ENCODE assay signal across 14 cellular contexts in genomic region chr6:106553440-106553839, GRCh38.
DNase-seq lines count a peak whose midpoint lies in the region; ATAC-seq, FAIRE-seq and TF ChIP-seq lines count a peak whose summit lies in the region.
"Had no signal": no experiment of that assay in that cellular context is flagged by ENCODE, and none has a peak within 500 bp of the region (broad histone marks: within the 10 kb centered on the region; RNA-seq: fewer than 3 reads in every experiment).

No MANE protein-coding gene starts in this region.

- H3K27ac Mint-ChIP-seq in activated CD4-positive, alpha-beta memory T cell treated with anti-CD3 and anti-CD28 coated beads, Interleukin-2, amount 10 ng/mL, durations not matched to agents 7 days and 5 days = peak overlapping the region; percentile 28
- H3K27ac Mint-ChIP-seq in dendritic cell treated with granulocyte-macrophage colony-stimulating factor and Interleukin-4, amounts not matched to agents 40 ng/mL and 50 ng/mL, for 4 days = peak overlapping the region; percentile 28

- FAIRE-seq in H54 (lab: Jason Lieb, UNC) = no peak

- no peak for DNase-seq in activated CD4-positive, CD25-positive, alpha-beta regulatory T cell (lab: John Stamatoyannopoulos, UW)
- no peak for DNase-seq in activated CD4-positive, alpha-beta memory T cell treated with anti-CD3 and anti-CD28 coated beads, Interleukin-2, amount 10 ng/mL, durations not matched to agents 7 days and 5 days
- peak in 2 of 3 experiments; percentile 11 to 24 for DNase-seq in stimulated activated CD4-positive, alpha-beta T cell treated with anti-CD3 and anti-CD28 coated beads, TNF-alpha, amount 100 ng/mL, for 24 hours (ENCODE audit: low read depth in 3 of 3)
- DNase-seq in H7 (no peak), A172 (ENCODE audit: low spot score) (no peak), H54 (ENCODE audit: insufficient read length, low spot score) (no peak)
- DNase-seq: activated CD8-positive, alpha-beta memory T cell treated with anti-CD3 and anti-CD28 coated beads for 24 hours; C1 segment of cervical spinal cord; NCI-H1417; right cardiac atrium; RPMI8226 had no signal

- H3K4me3 ChIP-seq in H7 (ENCODE audit: insufficient read depth, low read depth, low read length) = no peak overlapping the region

- POLR2A ChIA-PET in activated CD4-positive, alpha-beta memory T cell treated with anti-CD3 and anti-CD28 coated beads, Interleukin-2, amount 10 ng/mL, durations not matched to agents 7 days and 5 days (lab: Charles Lee) = interaction anchor here (1.0 to 4.2 kb wide), 7 partner anchors 9 to 43 kb away, joined by 3 to 27 read pairs (median 6); no protein-coding TSS in a partner anchor

- intact Hi-C loops in dendritic cell treated with granulocyte-macrophage colony-stimulating factor and Interleukin-4, amounts not matched to agents 40 ng/mL and 50 ng/mL, for 4 days (cut with micrococcal nuclease) = no loop called here

- H3K27me3 Mint-ChIP-seq in activated CD4-positive, alpha-beta memory T cell treated with anti-CD3 and anti-CD28 coated beads, Interleukin-2, amount 10 ng/mL, durations not matched to agents 7 days and 5 days = no peaks in the 10 kb centered on the region
- no peaks in the 10 kb centered on the region for H3K27me3 Mint-ChIP-seq in dendritic cell treated with granulocyte-macrophage colony-stimulating factor and Interleukin-4, amounts not matched to agents 40 ng/mL and 50 ng/mL, for 4 days

- no peaks in the 10 kb centered on the region for H3K27me3 ChIP-seq in H7 (ENCODE audit: control insufficient read depth, insufficient read depth, low read length)

- TF ChIP-seq POLR2A in H54 (IDR thresholded peaks at IDR 0.05; ENCODE audit: low read depth, low read length) = no peak

- peaks cover 74% of the 10 kb centered on the region for H3K36me3 Mint-ChIP-seq in activated CD4-positive, alpha-beta memory T cell treated with anti-CD3 and anti-CD28 coated beads, Interleukin-2, amount 10 ng/mL, durations not matched to agents 7 days and 5 days (ENCODE audit: low read depth)
- H3K36me3 Mint-ChIP-seq in dendritic cell treated with granulocyte-macrophage colony-stimulating factor and Interleukin-4, amounts not matched to agents 40 ng/mL and 50 ng/mL, for 4 days (ENCODE audit: low read depth) = peaks cover 77% of the 10 kb centered on the region

- H3K9me3 Mint-ChIP-seq in activated CD4-positive, alpha-beta memory T cell treated with anti-CD3 and anti-CD28 coated beads, Interleukin-2, amount 10 ng/mL, durations not matched to agents 7 days and 5 days = peaks cover 3% of the 10 kb centered on the region
- no peaks in the 10 kb centered on the region for H3K9me3 Mint-ChIP-seq in dendritic cell treated with granulocyte-macrophage colony-stimulating factor and Interleukin-4, amounts not matched to agents 40 ng/mL and 50 ng/mL, for 4 days
- H3K9me3 Mint-ChIP-seq: neural crest cell had no signal

- CTCF ChIA-PET in activated CD4-positive, alpha-beta memory T cell treated with anti-CD3 and anti-CD28 coated beads, Interleukin-2, amount 10 ng/mL, durations not matched to agents 7 days and 5 days (lab: Charles Lee) = interaction anchor here (0.7 to 3.2 kb wide), 4 partner anchors 41 to 444 kb away, joined by 3 to 13 read pairs (median 3); no protein-coding TSS in a partner anchor

- no peak overlapping the region for H3K4me3 Mint-ChIP-seq in activated CD4-positive, alpha-beta memory T cell treated with anti-CD3 and anti-CD28 coated beads, Interleukin-2, amount 10 ng/mL, durations not matched to agents 7 days and 5 days
- no peak overlapping the region for H3K4me3 Mint-ChIP-seq in dendritic cell treated with granulocyte-macrophage colony-stimulating factor and Interleukin-4, amounts not matched to agents 40 ng/mL and 50 ng/mL, for 4 days
- H3K4me3 Mint-ChIP-seq: neural crest cell had no signal

- no peaks in the 10 kb centered on the region; the same call in none of the 2 replicates for H3K36me3 ChIP-seq in H7 (replicated peaks; ENCODE audit: control insufficient read depth, insufficient read depth, low read length)

- ATAC-seq in activated CD4-positive, CD25-positive, alpha-beta regulatory T cell treated with anti-CD3 and anti-CD28 coated beads, Interleukin-2, amount 50 U/mL, for 24 hours = peak; percentile 94 to 97
- ATAC-seq: right cardiac atrium had no signal

- peaks cover 23% of the 10 kb centered on the region for H3K4me1 Mint-ChIP-seq in activated CD4-positive, alpha-beta memory T cell treated with anti-CD3 and anti-CD28 coated beads, Interleukin-2, amount 10 ng/mL, durations not matched to agents 7 days and 5 days
- peaks cover 46% of the 10 kb centered on the region for H3K4me1 Mint-ChIP-seq in dendritic cell treated with granulocyte-macrophage colony-stimulating factor and Interleukin-4, amounts not matched to agents 40 ng/mL and 50 ng/mL, for 4 days (ENCODE audit: low read depth)

Comparison
In these comparisons a context has a peak if more than half of its experiments do, and no peak if none do; other contexts are left out.
1. DNase-seq: peak in stimulated activated CD4-positive, alpha-beta T cell treated with anti-CD3 and anti-CD28 coated beads, TNF-alpha, amount 100 ng/mL, for 24 hours (2 of 3); none in activated CD4-positive, CD25-positive, alpha-beta regulatory T cell (0 of 4), activated CD4-positive, alpha-beta memory T cell treated with anti-CD3 and anti-CD28 coated beads, Interleukin-2, amount 10 ng/mL, durations not matched to agents 7 days and 5 days (single experiment), H7 (single experiment), A172 (single experiment) and H54 (single experiment).